24 cellular contexts compared by ENCODE assay signal in genomic region chrX:96538104-96538725, GRCh38.
DNase-seq lines count a peak whose midpoint lies in the region; ATAC-seq and TF ChIP-seq lines count a peak whose summit lies in the region.
"Had no signal": no experiment of that assay in that cellular context is flagged by ENCODE, and none has a peak within 500 bp of the region (broad histone marks: within the 10 kb centered on the region; RNA-seq: fewer than 3 reads in every experiment).

No MANE protein-coding gene starts in this region.

- H2AFZ ChIP-seq in trophoblast cell (ENCODE audit: insufficient read depth, low read length, poor library complexity): no peak overlapping the region

- H3K9me3 ChIP-seq in trophoblast cell (ENCODE audit: insufficient read depth, low read depth, low read length): no peaks in the 10 kb centered on the region
- no peaks in the 10 kb centered on the region for H3K9me3 ChIP-seq in uterus
- H3K9me3 ChIP-seq: heart right ventricle, lower lobe of right lung, testis had no signal

- H3K27me3 ChIP-seq in trophoblast cell (ENCODE audit: insufficient read depth, low read length) (no peaks in the 10 kb centered on the region), uterus (no peaks in the 10 kb centered on the region)
- H3K27me3 ChIP-seq: testis had no signal

- peak overlapping the region; percentile 31 for H2BK12ac ChIP-seq in trophoblast cell (ENCODE audit: low read length)

- H3K9me3 Mint-ChIP-seq in activated naive CD8-positive, alpha-beta T cell treated with anti-CD3 and anti-CD28 coated beads for 36 hours: no peaks in the 10 kb centered on the region
- H3K9me3 Mint-ChIP-seq: activated B cell treated with CpG ODN at 0.5 μM for 24 hours; activated CD4-positive, alpha-beta memory T cell treated with anti-CD3 and anti-CD28 coated beads for 36 hours; immature natural killer cell; stimulated activated naive B cell treated with anti-CD40 and anti-IgM and Interleukin-4, amounts not matched to agents 10 μg/mL and 1 μg/mL and 100 μg/mL, for 72 hours had no signal

- TF ChIP-seq CTCF in epithelial cell of esophagus (IDR thresholded peaks at IDR 0.05; ENCODE audit: insufficient read depth, low read depth, low read length, missing control alignments) (no peak), uterus (IDR thresholded peaks at IDR 0.05) (no peak)

- H3K27ac ChIP-seq in trophoblast cell (ENCODE audit: low read depth, low read length): peak overlapping the region; percentile 71
- H3K27ac ChIP-seq in uterus: no peak overlapping the region
- H3K27ac ChIP-seq: heart right ventricle, lower lobe of right lung, testis had no signal

- peak overlapping the region; percentile 34 for H3K4me2 ChIP-seq in trophoblast cell (ENCODE audit: low read length)

- no peak overlapping the region for H3K4me3 ChIP-seq in epithelial cell of esophagus (ENCODE audit: low read length)
- H3K4me3 ChIP-seq in trophoblast cell (ENCODE audit: low read depth, low read length): no peak overlapping the region
- H3K4me3 ChIP-seq in uterus: no peak overlapping the region
- H3K4me3 ChIP-seq: heart right ventricle, lower lobe of right lung, testis had no signal

- peak overlapping the region; percentile 77 for H4K91ac ChIP-seq in trophoblast cell (ENCODE audit: low read depth, low read length)

- no peak overlapping the region for H3K9ac ChIP-seq in trophoblast cell (ENCODE audit: low read length)

- no peak overlapping the region for H3K14ac ChIP-seq in trophoblast cell (ENCODE audit: low read length)

- H2BK5ac ChIP-seq in trophoblast cell (ENCODE audit: low read depth, low read length, poor library complexity): peak overlapping the region; percentile 21

- H3K4me1 ChIP-seq in trophoblast cell (ENCODE audit: control insufficient read depth in 1 of 2, insufficient read depth in 2 of 2, low read length in 2 of 2): peaks cover 0 to 4% of the 10 kb centered on the region in 2 experiments
- H3K4me1 ChIP-seq in uterus: no peaks in the 10 kb centered on the region
- H3K4me1 ChIP-seq: heart right ventricle, lower lobe of right lung, testis had no signal

- peak overlapping the region; percentile 38 for H4K8ac ChIP-seq in trophoblast cell (ENCODE audit: low read depth, low read length)

- no peak overlapping the region for H3K23ac ChIP-seq in trophoblast cell (ENCODE audit: low read length)

- no peaks in the 10 kb centered on the region for H3K27me3 Mint-ChIP-seq in activated naive CD8-positive, alpha-beta T cell treated with anti-CD3 and anti-CD28 coated beads for 36 hours
- H3K27me3 Mint-ChIP-seq: activated B cell treated with CpG ODN at 0.5 μM for 24 hours; CD4-positive, CD25-positive, alpha-beta regulatory T cell had no signal

- H3K36me3 ChIP-seq in trophoblast cell (ENCODE audit: control insufficient read depth in 1 of 2, insufficient read depth in 2 of 2, low read length in 2 of 2) (no peaks in the 10 kb centered on the region), uterus (no peaks in the 10 kb centered on the region)
- H3K36me3 ChIP-seq: heart right ventricle, lower lobe of right lung had no signal

- no peaks in the 10 kb centered on the region for H3K4me1 Mint-ChIP-seq in activated naive CD8-positive, alpha-beta T cell treated with anti-CD3 and anti-CD28 coated beads for 36 hours
- H3K4me1 Mint-ChIP-seq: activated B cell treated with CpG ODN at 0.5 μM for 24 hours; CD4-positive, CD25-positive, alpha-beta regulatory T cell; immature natural killer cell; stimulated activated naive B cell treated with anti-CD40 and anti-IgM and Interleukin-4, amounts not matched to agents 10 μg/mL and 1 μg/mL and 100 μg/mL, for 72 hours had no signal

- no peak overlapping the region for H3K27ac Mint-ChIP-seq in activated naive CD8-positive, alpha-beta T cell treated with anti-CD3 and anti-CD28 coated beads for 36 hours
- H3K27ac Mint-ChIP-seq: activated B cell treated with CpG ODN at 0.5 μM for 24 hours; activated CD4-positive, alpha-beta memory T cell treated with anti-CD3 and anti-CD28 coated beads for 36 hours; CD4-positive, CD25-positive, alpha-beta regulatory T cell; immature natural killer cell; stimulated activated naive B cell treated with anti-CD40 and anti-IgM and Interleukin-4, amounts not matched to agents 10 μg/mL and 1 μg/mL and 100 μg/mL, for 72 hours had no signal

- no peak overlapping the region for H2AK5ac ChIP-seq in trophoblast cell (ENCODE audit: low read length)

- no peaks in the 10 kb centered on the region for H3K79me2 ChIP-seq in trophoblast cell (ENCODE audit: control insufficient read depth, insufficient read depth, low read length, poor library complexity)

- no peak overlapping the region for H3K18ac ChIP-seq in trophoblast cell (ENCODE audit: low read length)

- no peak overlapping the region for H3K4me3 Mint-ChIP-seq in activated naive CD8-positive, alpha-beta T cell treated with anti-CD3 and anti-CD28 coated beads for 36 hours
- H3K4me3 Mint-ChIP-seq: activated B cell treated with CpG ODN at 0.5 μM for 24 hours; activated CD4-positive, alpha-beta memory T cell treated with anti-CD3 and anti-CD28 coated beads for 36 hours; CD4-positive, CD25-positive, alpha-beta regulatory T cell; immature natural killer cell; stimulated activated naive B cell treated with anti-CD40 and anti-IgM and Interleukin-4, amounts not matched to agents 10 μg/mL and 1 μg/mL and 100 μg/mL, for 72 hours had no signal

- H3K4ac ChIP-seq in trophoblast cell (ENCODE audit: low read depth, low read length): no peak overlapping the region

- no peak for ATAC-seq in SK-N-SH treated with all-trans-retinoic acid at 6 μM for 48 hours
- ATAC-seq: heart right ventricle; lower lobe of right lung; stimulated activated naive B cell treated with anti-CD40 and anti-IgM and Interleukin-4, amounts not matched to agents 10 μg/mL and 1 μg/mL and 100 μg/mL, for 72 hours had no signal

- no peak for TF ChIP-seq POLR2A in uterus (IDR thresholded peaks at IDR 0.05)

- peaks cover 2% of the 10 kb centered on the region for H3K79me1 ChIP-seq in trophoblast cell (ENCODE audit: low read length)

- DNase-seq in Daoy (ENCODE audit: low read depth) (peak; percentile 2), NCI-H524 treated with DMSO at 0.1 percent for 48 hours (lab: John Stamatoyannopoulos, UW) (peak; percentile 36), epithelial cell of esophagus (ENCODE audit: low read depth) (peak; percentile 0), trophoblast cell (peak; percentile 58 to 85), uterus (no peak), NCI-H146 (lab: John Stamatoyannopoulos, UW) (no peak)
- no peak for DNase-seq in activated naive CD8-positive, alpha-beta T cell treated with anti-CD3 and anti-CD28 coated beads for 36 hours
- DNase-seq: activated B cell treated with CpG ODN at 0.5 μM for 24 hours; activated CD4-positive, alpha-beta memory T cell treated with anti-CD3 and anti-CD28 coated beads for 36 hours; activated effector memory CD4-positive, alpha-beta T cell treated with anti-CD3 and anti-CD28 coated beads, Interleukin-2, amount 50 U/mL, for 16 hours; CD4-positive, CD25-positive, alpha-beta regulatory T cell; cortex of kidney; DMS79 treated with DMSO at 0.1 percent for 48 hours; heart right ventricle; immature natural killer cell; KG1; lower lobe of right lung; NCI-H1930; NCI-H446 treated with DMSO at 0.1 percent for 48 hours; small intestine; stimulated activated naive B cell treated with anti-CD40 and anti-IgM and Interleukin-4, amounts not matched to agents 10 μg/mL and 1 μg/mL and 100 μg/mL, for 72 hours; T1000; testis had no signal

- no peak overlapping the region for H4K12ac ChIP-seq in trophoblast cell (ENCODE audit: low read depth, low read length)

- no CpG with 5 or more reads among the region's 12 CpGs for WGBS in trophoblast cell (ENCODE audit: extremely low coverage, insufficient coverage, insufficient read length)

- no peak overlapping the region for H2BK120ac ChIP-seq in trophoblast cell (ENCODE audit: insufficient read depth, low read length, poor library complexity)

- no peaks in the 10 kb centered on the region for H3K36me3 Mint-ChIP-seq in activated naive CD8-positive, alpha-beta T cell treated with anti-CD3 and anti-CD28 coated beads for 36 hours
- H3K36me3 Mint-ChIP-seq: activated CD4-positive, alpha-beta memory T cell treated with anti-CD3 and anti-CD28 coated beads for 36 hours; CD4-positive, CD25-positive, alpha-beta regulatory T cell; immature natural killer cell; stimulated activated naive B cell treated with anti-CD40 and anti-IgM and Interleukin-4, amounts not matched to agents 10 μg/mL and 1 μg/mL and 100 μg/mL, for 72 hours had no signal

- intact Hi-C loops in uterus (cut with DNase I; ENCODE audit: low total_unique reads): no loop called here

TF ChIP-seq in SK-N-SH treated with all-trans-retinoic acid at 6 μM for 48 hours, 23 proteins besides CTCF, POLR2A, EP300 and RAD21:
- TF ChIP-seq ISL1 (CRISPR knock-in tag; IDR thresholded peaks at IDR 0.05) (no peak), GLIS3 (CRISPR knock-in tag; IDR thresholded peaks at IDR 0.05) (no peak), PPARA (CRISPR knock-in tag; IDR thresholded peaks at IDR 0.05; ENCODE audit: borderline replicate concordance) (no peak)

Comparison
In these comparisons a context has a peak if more than half of its experiments do, and no peak if none do; other contexts are left out.
1. DNase-seq: peak in Daoy (single experiment), NCI-H524 treated with DMSO at 0.1 percent for 48 hours (single experiment), epithelial cell of esophagus (single experiment) and trophoblast cell (2 of 2); none in uterus (0 of 2), NCI-H146 (single experiment) and activated naive CD8-positive, alpha-beta T cell treated with anti-CD3 and anti-CD28 coated beads for 36 hours (single experiment).